ENCODE assay signal across 8 cellular contexts in genomic region chr10:133261726-133262325, GRCh38.
DNase-seq lines count a peak whose midpoint lies in the region; ATAC-seq lines count a peak whose summit lies in the region.

No MANE protein-coding gene starts in this region.

- H3K27me3 Mint-ChIP-seq in central memory CD8-positive, alpha-beta T cell = no peaks in the 10 kb centered on the region

- H3K36me3 Mint-ChIP-seq in central memory CD8-positive, alpha-beta T cell (ENCODE audit: insufficient read depth) = peaks cover 18% of the 10 kb centered on the region

- H3K9me3 Mint-ChIP-seq in central memory CD8-positive, alpha-beta T cell = no peaks in the 10 kb centered on the region

- H3K4me1 Mint-ChIP-seq in central memory CD8-positive, alpha-beta T cell = peaks cover 56% of the 10 kb centered on the region

- DNase-seq in NCI-H2081 (lab: John Stamatoyannopoulos, UW) = peak; percentile 36 to 55
- DNase-seq in NCI-H2081 treated with DMSO at 0.1 percent for 48 hours (lab: John Stamatoyannopoulos, UW) = no peak
- peak; percentile 64 for DNase-seq in NCI-H2196 (lab: John Stamatoyannopoulos, UW; ENCODE audit: unreplicated experiment)
- DNase-seq in activated CD4-positive, alpha-beta T cell treated with anti-CD3 and anti-CD28 coated beads for 24 hours (ENCODE audit: low read depth in 2 of 2) = peak; percentile 71 to 86
- DNase-seq in central memory CD8-positive, alpha-beta T cell (ENCODE audit: low spot score in 2 of 2) = peak; percentile 62
- peak; percentile 24 for DNase-seq in kidney glomerular epithelial cell (lab: John Stamatoyannopoulos, UW)
- DNase-seq in stimulated activated CD4-positive, alpha-beta T cell treated with anti-CD3 and anti-CD28 coated beads, Interleukin-1b, Interleukin-23, amount 100 ng/mL, for 4 hours (ENCODE audit: low read depth in 2 of 2) = peak; percentile 80 to 82

- peak overlapping the region; percentile 90 for H3K27ac Mint-ChIP-seq in central memory CD8-positive, alpha-beta T cell (ENCODE audit: low read depth)

- peak overlapping the region; percentile 74 for H3K4me3 Mint-ChIP-seq in central memory CD8-positive, alpha-beta T cell

- ATAC-seq in HG02798 (IDR thresholded peaks at IDR 0.05; ENCODE audit: poor library complexity, unreplicated experiment) = peak; percentile 79
- peak; percentile 45 for ATAC-seq in central memory CD8-positive, alpha-beta T cell (replicated peaks; ENCODE audit: extremely low read depth, poor library complexity, severe bottlenecking)
